ENCODE assay signal across 1 cellular context in genomic region chr2:84878459-84878858, GRCh38.
TF ChIP-seq lines count a peak whose summit lies in the region.

No MANE protein-coding gene starts in this region.

TF ChIP-seq in HepG2, 621 proteins besides CTCF, POLR2A, EP300 and RAD21 (continues in another document):
- TF ChIP-seq ZNF552 (CRISPR knock-in tag; IDR thresholded peaks at IDR 0.05; ENCODE audit: borderline replicate concordance) (no peak), TRIM24 (CRISPR knock-in tag; IDR thresholded peaks at IDR 0.05) (no peak), HNF1A (IDR thresholded peaks at IDR 0.05; ENCODE audit: low read depth) (peak; percentile 76), HNF1A (CRISPR knock-in tag; IDR thresholded peaks at IDR 0.05; ENCODE audit: borderline replicate concordance) (peak; percentile 75; the same call in 1 of the 2 replicates), FIP1L1 (IDR thresholded peaks at IDR 0.05; ENCODE audit: borderline replicate concordance, insufficient read depth, low read depth, low read length) (no peak), TP53 (CRISPR knock-in tag; conservative IDR thresholded peaks at IDR 0.05) (no peak), ZFP62 (CRISPR knock-in tag; IDR thresholded peaks at IDR 0.05) (no peak), FOXC1 (CRISPR knock-in tag; IDR thresholded peaks at IDR 0.05; ENCODE audit: borderline replicate concordance) (0 out of 2 replicates have a peak, but pooled peaks have one; percentile 23), MLLT10 (CRISPR knock-in tag; IDR thresholded peaks at IDR 0.05) (no peak), ZFX (CRISPR knock-in tag; IDR thresholded peaks at IDR 0.05; ENCODE audit: low read depth) (no peak), MTF1 (CRISPR knock-in tag; IDR thresholded peaks at IDR 0.05) (no peak), ZNF816 (CRISPR knock-in tag; IDR thresholded peaks at IDR 0.05; ENCODE audit: borderline replicate concordance) (no peak), KLF11 (CRISPR knock-in tag; IDR thresholded peaks at IDR 0.05) (no peak), ZNF136 (CRISPR knock-in tag; IDR thresholded peaks at IDR 0.05; ENCODE audit: low read depth) (no peak), TBX2 (CRISPR knock-in tag; IDR thresholded peaks at IDR 0.05; ENCODE audit: borderline replicate concordance) (0 out of 2 replicates have a peak, but pooled peaks have one; percentile 37), GATAD2A (CRISPR knock-in tag; IDR thresholded peaks at IDR 0.05) (0 out of 2 replicates have a peak, but pooled peaks have one; percentile 22), YEATS2 (CRISPR knock-in tag; IDR thresholded peaks at IDR 0.05; ENCODE audit: borderline replicate concordance) (no peak), XRCC5 (optimal IDR thresholded peaks at IDR 0.05; ENCODE audit: low read length) (peak; percentile 56), ZNF605 (CRISPR knock-in tag; IDR thresholded peaks at IDR 0.05) (no peak), ZNF251 (CRISPR knock-in tag; IDR thresholded peaks at IDR 0.05) (no peak), ZNF567 (CRISPR knock-in tag; IDR thresholded peaks at IDR 0.05; ENCODE audit: borderline replicate concordance) (no peak), SNRNP70 (IDR thresholded peaks at IDR 0.05; ENCODE audit: low read depth, low read length) (no peak), GFI1 (CRISPR knock-in tag; IDR thresholded peaks at IDR 0.05; ENCODE audit: borderline replicate concordance) (no peak), EHMT2 (IDR thresholded peaks at IDR 0.05; ENCODE audit: borderline replicate concordance, low read depth, low read length) (no peak), ZNF790 (CRISPR knock-in tag; IDR thresholded peaks at IDR 0.05; ENCODE audit: borderline replicate concordance) (no peak), ISL2 (CRISPR knock-in tag; IDR thresholded peaks at IDR 0.05) (no peak), LCORL (IDR thresholded peaks at IDR 0.05) (no peak), LCORL (CRISPR knock-in tag; IDR thresholded peaks at IDR 0.05) (no peak; the same call in 1 of the 2 replicates), TFAP4 (IDR thresholded peaks at IDR 0.05; ENCODE audit: borderline replicate concordance, low read depth) (no peak), ZNF451 (CRISPR knock-in tag; IDR thresholded peaks at IDR 0.05) (no peak), ZNF652 (CRISPR knock-in tag; IDR thresholded peaks at IDR 0.05; ENCODE audit: borderline replicate concordance, low read depth) (no peak), ZBTB7A (CRISPR knock-in tag; IDR thresholded peaks at IDR 0.05) (peak; percentile 56; the same call in 1 of the 2 replicates), ZFP37 (CRISPR knock-in tag; IDR thresholded peaks at IDR 0.05; ENCODE audit: borderline replicate concordance) (no peak), LRRFIP1 (CRISPR knock-in tag; conservative IDR thresholded peaks at IDR 0.05) (no peak), JUN (CRISPR knock-in tag; IDR thresholded peaks at IDR 0.05) (no peak), RCOR2 (CRISPR knock-in tag; IDR thresholded peaks at IDR 0.05) (no peak), ZNF331 (CRISPR knock-in tag; IDR thresholded peaks at IDR 0.05) (0 out of 2 replicates have a peak, but pooled peaks have one; percentile 29), ZNF274 (CRISPR knock-in tag; IDR thresholded peaks at IDR 0.05) (no peak), TFE3 (CRISPR knock-in tag; IDR thresholded peaks at IDR 0.05) (no peak), ZNF362 (CRISPR knock-in tag; IDR thresholded peaks at IDR 0.05; ENCODE audit: borderline replicate concordance) (peak; percentile 68; the same call in 1 of the 2 replicates), RBFOX2 (IDR thresholded peaks at IDR 0.05; ENCODE audit: low read depth, low read length) (no peak), SMARCE1 (IDR thresholded peaks at IDR 0.05; ENCODE audit: borderline replicate concordance) (no peak), SOX5 (CRISPR knock-in tag; IDR thresholded peaks at IDR 0.05; ENCODE audit: borderline replicate concordance) (no peak), MXD4 (CRISPR knock-in tag; IDR thresholded peaks at IDR 0.05) (no peak)
- TF ChIP-seq, protein P1, sequence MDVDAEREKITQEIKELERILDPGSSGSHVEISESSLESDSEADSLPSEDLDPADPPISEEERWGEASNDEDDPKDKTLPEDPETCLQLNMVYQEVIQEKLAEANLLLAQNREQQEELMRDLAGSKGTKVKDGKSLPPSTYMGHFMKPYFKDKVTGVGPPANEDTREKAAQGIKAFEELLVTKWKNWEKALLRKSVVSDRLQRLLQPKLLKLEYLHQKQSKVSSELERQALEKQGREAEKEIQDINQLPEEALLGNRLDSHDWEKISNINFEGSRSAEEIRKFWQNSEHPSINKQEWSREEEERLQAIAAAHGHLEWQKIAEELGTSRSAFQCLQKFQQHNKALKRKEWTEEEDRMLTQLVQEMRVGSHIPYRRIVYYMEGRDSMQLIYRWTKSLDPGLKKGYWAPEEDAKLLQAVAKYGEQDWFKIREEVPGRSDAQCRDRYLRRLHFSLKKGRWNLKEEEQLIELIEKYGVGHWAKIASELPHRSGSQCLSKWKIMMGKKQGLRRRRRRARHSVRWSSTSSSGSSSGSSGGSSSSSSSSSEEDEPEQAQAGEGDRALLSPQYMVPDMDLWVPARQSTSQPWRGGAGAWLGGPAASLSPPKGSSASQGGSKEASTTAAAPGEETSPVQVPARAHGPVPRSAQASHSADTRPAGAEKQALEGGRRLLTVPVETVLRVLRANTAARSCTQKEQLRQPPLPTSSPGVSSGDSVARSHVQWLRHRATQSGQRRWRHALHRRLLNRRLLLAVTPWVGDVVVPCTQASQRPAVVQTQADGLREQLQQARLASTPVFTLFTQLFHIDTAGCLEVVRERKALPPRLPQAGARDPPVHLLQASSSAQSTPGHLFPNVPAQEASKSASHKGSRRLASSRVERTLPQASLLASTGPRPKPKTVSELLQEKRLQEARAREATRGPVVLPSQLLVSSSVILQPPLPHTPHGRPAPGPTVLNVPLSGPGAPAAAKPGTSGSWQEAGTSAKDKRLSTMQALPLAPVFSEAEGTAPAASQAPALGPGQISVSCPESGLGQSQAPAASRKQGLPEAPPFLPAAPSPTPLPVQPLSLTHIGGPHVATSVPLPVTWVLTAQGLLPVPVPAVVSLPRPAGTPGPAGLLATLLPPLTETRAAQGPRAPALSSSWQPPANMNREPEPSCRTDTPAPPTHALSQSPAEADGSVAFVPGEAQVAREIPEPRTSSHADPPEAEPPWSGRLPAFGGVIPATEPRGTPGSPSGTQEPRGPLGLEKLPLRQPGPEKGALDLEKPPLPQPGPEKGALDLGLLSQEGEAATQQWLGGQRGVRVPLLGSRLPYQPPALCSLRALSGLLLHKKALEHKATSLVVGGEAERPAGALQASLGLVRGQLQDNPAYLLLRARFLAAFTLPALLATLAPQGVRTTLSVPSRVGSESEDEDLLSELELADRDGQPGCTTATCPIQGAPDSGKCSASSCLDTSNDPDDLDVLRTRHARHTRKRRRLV (CRISPR knock-in tag; IDR thresholded peaks at IDR 0.05) = no peak
- TF ChIP-seq, protein P2, sequence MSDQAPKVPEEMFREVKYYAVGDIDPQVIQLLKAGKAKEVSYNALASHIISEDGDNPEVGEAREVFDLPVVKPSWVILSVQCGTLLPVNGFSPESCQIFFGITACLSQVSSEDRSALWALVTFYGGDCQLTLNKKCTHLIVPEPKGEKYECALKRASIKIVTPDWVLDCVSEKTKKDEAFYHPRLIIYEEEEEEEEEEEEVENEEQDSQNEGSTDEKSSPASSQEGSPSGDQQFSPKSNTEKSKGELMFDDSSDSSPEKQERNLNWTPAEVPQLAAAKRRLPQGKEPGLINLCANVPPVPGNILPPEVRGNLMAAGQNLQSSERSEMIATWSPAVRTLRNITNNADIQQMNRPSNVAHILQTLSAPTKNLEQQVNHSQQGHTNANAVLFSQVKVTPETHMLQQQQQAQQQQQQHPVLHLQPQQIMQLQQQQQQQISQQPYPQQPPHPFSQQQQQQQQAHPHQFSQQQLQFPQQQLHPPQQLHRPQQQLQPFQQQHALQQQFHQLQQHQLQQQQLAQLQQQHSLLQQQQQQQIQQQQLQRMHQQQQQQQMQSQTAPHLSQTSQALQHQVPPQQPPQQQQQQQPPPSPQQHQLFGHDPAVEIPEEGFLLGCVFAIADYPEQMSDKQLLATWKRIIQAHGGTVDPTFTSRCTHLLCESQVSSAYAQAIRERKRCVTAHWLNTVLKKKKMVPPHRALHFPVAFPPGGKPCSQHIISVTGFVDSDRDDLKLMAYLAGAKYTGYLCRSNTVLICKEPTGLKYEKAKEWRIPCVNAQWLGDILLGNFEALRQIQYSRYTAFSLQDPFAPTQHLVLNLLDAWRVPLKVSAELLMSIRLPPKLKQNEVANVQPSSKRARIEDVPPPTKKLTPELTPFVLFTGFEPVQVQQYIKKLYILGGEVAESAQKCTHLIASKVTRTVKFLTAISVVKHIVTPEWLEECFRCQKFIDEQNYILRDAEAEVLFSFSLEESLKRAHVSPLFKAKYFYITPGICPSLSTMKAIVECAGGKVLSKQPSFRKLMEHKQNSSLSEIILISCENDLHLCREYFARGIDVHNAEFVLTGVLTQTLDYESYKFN (CRISPR knock-in tag; conservative IDR thresholded peaks at IDR 0.05) = peak; percentile 31; the same call in 1 of the 2 replicates
